Comparison of ENCODE assay signal across 23 cellular contexts in genomic region chr3:85270488-85270887, GRCh38.
"Had no signal": no experiment of that assay in that cellular context is flagged by ENCODE, and none has a peak within 500 bp of the region (broad histone marks: within the 10 kb centered on the region; RNA-seq: fewer than 3 reads in every experiment).

No MANE protein-coding gene starts in this region.

- H3K27me3 ChIP-seq: cardiac muscle cell, esophagus squamous epithelium, gastrocnemius medialis, sigmoid colon, stomach, suprapubic skin, tibial nerve had no signal

- H3K4me1 ChIP-seq: esophagus squamous epithelium, gastrocnemius medialis, sigmoid colon, stomach, suprapubic skin had no signal

- H3K36me3 ChIP-seq: cardiac muscle cell, esophagus squamous epithelium, gastrocnemius medialis, sigmoid colon, stomach, suprapubic skin, tibial nerve had no signal

- H3K4me2 ChIP-seq: smooth muscle cell had no signal

- H3K4me3 ChIP-seq: cardiac muscle cell, esophagus squamous epithelium, gastrocnemius medialis, sigmoid colon, smooth muscle cell, stomach, suprapubic skin, tibial nerve had no signal

- H3K9me3 ChIP-seq: esophagus squamous epithelium, gastrocnemius medialis, sigmoid colon, stomach, suprapubic skin, tibial nerve had no signal

- H3K27ac ChIP-seq: cardiac muscle cell, esophagus squamous epithelium, gastrocnemius medialis, sigmoid colon, stomach, suprapubic skin, tibial nerve had no signal

- DNase-seq: activated CD4-positive, alpha-beta T cell treated with anti-CD3 and anti-CD28 coated beads for 48 hours; activated CD8-positive, alpha-beta memory T cell treated with anti-CD3 and anti-CD28 coated beads, Interleukin-2, amount 10 ng/mL, durations not matched to agents 7 days and 5 days; activated CD8-positive, alpha-beta T cell treated with anti-CD3 and anti-CD28 coated beads for 36 hours; activated effector memory CD4-positive, alpha-beta T cell treated with anti-CD3 and anti-CD28 coated beads, Interleukin-2, amount 50 U/mL, for 16 hours; activated naive CD4-positive, alpha-beta T cell treated with anti-CD3 and anti-CD28 coated beads, Interleukin-2, amount 10 ng/mL, durations not matched to agents 7 days and 5 days; activated T-cell treated with anti-CD3 and anti-CD28 coated beads for 4 hours; amygdala; cortex of kidney; endodermal cell; esophagus squamous epithelium; gastrocnemius medialis; head of caudate nucleus; hypothalamus; retina; sigmoid colon; stimulated activated CD4-positive, alpha-beta T cell treated with anti-CD3 and anti-CD28 coated beads, Interleukin-15, amount 100 ng/mL, for 24 hours; stomach had no signal

- ATAC-seq: activated CD8-positive, alpha-beta memory T cell treated with anti-CD3 and anti-CD28 coated beads, Interleukin-2, amount 10 ng/mL, durations not matched to agents 7 days and 5 days; activated CD8-positive, alpha-beta T cell treated with anti-CD3 and anti-CD28 coated beads for 36 hours; gastrocnemius medialis; natural killer cell treated with Interleukin-12 subunit alpha and Interleukin-12 subunit beta and Interleukin-15 and Interleukin-18, amount 100 ng/mL, for 72 hours; stimulated activated memory B cell treated with anti-CD40 and anti-IgM and Interleukin-4, amounts not matched to agents 10 μg/mL and 1 μg/mL and 100 μg/mL, for 72 hours had no signal
